Comparison of ENCODE assay signal across 8 cellular contexts in the genomic region with DNA sequence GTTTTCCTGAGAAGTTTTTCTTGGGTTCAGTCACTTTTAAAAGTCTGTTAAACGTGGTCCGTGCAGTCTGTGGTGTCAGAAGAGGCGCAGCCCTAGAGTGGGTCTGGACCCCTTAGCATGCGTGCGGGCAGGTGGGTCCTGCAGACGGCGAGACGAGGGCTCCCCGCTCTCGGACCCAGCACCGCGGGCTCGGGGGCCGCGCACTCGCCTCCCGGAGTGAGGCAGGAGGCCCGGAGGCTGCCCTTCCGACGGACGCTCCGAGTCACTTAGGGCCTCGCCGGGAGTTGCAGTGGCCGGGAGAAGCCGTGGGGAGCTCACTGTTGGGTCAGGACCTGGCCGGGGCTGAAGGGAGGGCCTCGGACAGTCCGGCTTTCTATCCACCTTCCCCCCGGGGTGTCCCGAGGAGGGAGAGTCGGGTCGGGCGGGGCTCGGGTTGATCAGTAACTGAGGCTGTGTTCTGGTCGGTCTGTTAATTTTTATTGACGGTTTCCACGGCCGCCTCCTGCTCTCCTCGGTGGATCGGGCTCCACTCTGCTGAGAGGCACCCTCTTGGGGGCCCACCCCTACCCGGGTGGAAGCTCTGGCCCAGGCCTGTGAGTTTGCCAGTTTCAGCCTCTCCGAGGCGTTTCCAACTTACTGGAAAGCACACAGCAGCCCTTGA. TPM values are rescaled to one million over a fixed set of nuclear protein-coding genes. Genes with fewer than 3 reads are reported as not detected.
DNase-seq lines count a peak whose midpoint lies in the region; ATAC-seq, FAIRE-seq and TF ChIP-seq lines count a peak whose summit lies in the region.

No MANE protein-coding gene starts in this region.

- 0% methylated on average over 3 of the region's 44 CpGs for WGBS in A549 (ENCODE audit: missing lambda C conversion rate)
- WGBS in GM12878 (ENCODE audit: insufficient coverage, insufficient replicate concordance, low lambda C conversion rate, missing lambda C conversion rate): 2% methylated on average over 39 of the region's 44 CpGs
- 1% methylated on average over 19 to 33 of the region's 44 CpGs for WGBS in lower leg skin, 2 donors
- 2% methylated on average over 9 to 28 of the region's 44 CpGs for WGBS in upper lobe of left lung, 2 donors

- BruUV-seq in GM12878 (replicated peaks; lab: Mats Ljungman, UMichigan): no TSS peak

- H3K27ac ChIP-seq in A549 (peak overlapping the region; percentile 100), HEK293 (ENCODE audit: extremely low read depth, low read depth, low read length) (peak overlapping the region; percentile 97), GM12878 (ENCODE audit: control insufficient read depth, insufficient read depth) (peak overlapping the region; percentile 90), upper lobe of left lung (peak overlapping the region; percentile 95 to 100 (median 98))

- H3K36me3 ChIP-seq in HEK293 (ENCODE audit: control insufficient read depth in 2 of 2, insufficient read depth in 1 of 2, low read length in 2 of 2) (peaks cover 0 to 55% of the 10 kb centered on the region in 2 experiments; a peak in 2 of 3 replicates), GM12878 (ENCODE audit: control insufficient read depth in 2 of 2, insufficient read depth in 2 of 2, low read length in 1 of 2) (peaks cover 13 to 34% of the 10 kb centered on the region in 2 experiments; a peak in 3 of 4 replicates), upper lobe of left lung (peaks cover under 1 to 49% (median 21%) of the 10 kb centered on the region in 4 donors)

- TF ChIP-seq EP300 in A549 (IDR thresholded peaks at IDR 0.05) (no peak), GM12878 (IDR thresholded peaks at IDR 0.05; ENCODE audit: borderline replicate concordance in 1 of 2, control insufficient read depth in 1 of 2, low read depth in 2 of 2, low read length in 2 of 2) (no peak), upper lobe of left lung (IDR thresholded peaks at IDR 0.05) (no peak)

- H3K79me2 ChIP-seq in GM12878 (ENCODE audit: control insufficient read depth, insufficient read depth, low read length): peaks cover 59% of the 10 kb centered on the region

- POLR2A ChIA-PET in A549 (lab: Yijun Ruan, JAX): interaction anchor here (1.2 kb wide), 1 partner anchor 46 kb away, joined by 6 read pairs; no protein-coding TSS in a partner anchor
- POLR2A ChIA-PET in HEK293 (lab: Yijun Ruan, JAX): interaction anchor here (1.1 to 1.5 kb wide), 3 partner anchors 11 to 118 kb away, joined by 3 to 4 read pairs (median 3); no protein-coding TSS in a partner anchor
- POLR2A ChIA-PET in GM12878 (lab: Charles Lee): interaction anchor here (0.6 kb wide), 1 partner anchor 75 kb away, joined by 4 read pairs; no protein-coding TSS in a partner anchor

- ATAC-seq in A549 (peak in 1 of 2 experiments; percentile 0; a peak in 1 of 6 replicates), GM12878 (no peak), upper lobe of left lung (ENCODE audit: low FRiP score in 2 of 2) (no peak), HG02588 (IDR thresholded peaks at IDR 0.05; ENCODE audit: unreplicated experiment) (no peak)

- H4K20me1 ChIP-seq in GM12878 (ENCODE audit: control insufficient read depth, insufficient read depth): peaks cover 36% of the 10 kb centered on the region

- peak overlapping the region; percentile 98 for H3K9ac ChIP-seq in GM12878 (ENCODE audit: control insufficient read depth, insufficient read depth, low read length)

- no peak for FAIRE-seq in A549 (lab: Jason Lieb, UNC)
- FAIRE-seq in GM12878 (lab: Jason Lieb, UNC): no peak

- DNase-seq in A549 (ENCODE audit: low read depth in 1 of 2, low spot score in 1 of 2) (no peak), GM12878 (ENCODE audit: low read depth, low spot score) (no peak), lower leg skin (ENCODE audit: low spot score in 2 of 2) (no peak), upper lobe of left lung (peak in 1 of 2 donors; percentile 88), C1 segment of cervical spinal cord (lab: John Stamatoyannopoulos, UW) (no peak)
- no peak for DNase-seq in activated CD4-positive, alpha-beta T cell treated with anti-CD3 and anti-CD28 coated beads for 1 hour

- TF ChIP-seq CTCF in A549 (IDR thresholded peaks at IDR 0.05): no peak
- no peak for TF ChIP-seq CTCF in HEK293 (tag by site-specific recombination; IDR thresholded peaks at IDR 0.05)
- no peak for TF ChIP-seq CTCF in GM12878 (IDR thresholded peaks at IDR 0.05 in 2 of 3, conservative IDR thresholded peaks at IDR 0.05 in 1 of 3; ENCODE audit: control insufficient read depth in 2 of 3, extremely low read depth in 1 of 3, insufficient read depth in 1 of 3, low read depth in 3 of 3, low read length in 3 of 3)
- TF ChIP-seq CTCF in lower leg skin (IDR thresholded peaks at IDR 0.05): no peak
- TF ChIP-seq CTCF in upper lobe of left lung (IDR thresholded peaks at IDR 0.05): no peak

- RAD21 ChIA-PET in GM12878 (lab: Charles Lee; ENCODE audit: unreplicated experiment): interaction anchor here (0.6 to 1.0 kb wide), 2 partner anchors 65 to 229 kb away, joined by 3 read pairs; no protein-coding TSS in a partner anchor

- SMC1A ChIA-PET in GM12878 (lab: Charles Lee; ENCODE audit: uncharacterized antibody, unreplicated experiment): no interaction called here

- CTCF ChIA-PET in A549 (lab: Yijun Ruan, JAX): interaction anchor here (1.0 to 1.3 kb wide), 3 partner anchors 12 to 17 kb away, joined by 3 to 5 read pairs (median 4); no protein-coding TSS in a partner anchor
- CTCF ChIA-PET in HEK293 (lab: Yijun Ruan, JAX): interaction anchor here (1.7 kb wide), 1 partner anchor 10 kb away, joined by 5 read pairs; no protein-coding TSS in a partner anchor
- CTCF ChIA-PET in GM12878 (lab: Yijun Ruan, JAX): no interaction called here

- no peak overlapping the region for H2AFZ ChIP-seq in GM12878 (ENCODE audit: control insufficient read depth, low read depth, low read length)

- TF ChIP-seq RAD21 in A549 (conservative IDR thresholded peaks at IDR 0.05 in 1 of 2, IDR thresholded peaks at IDR 0.05 in 1 of 2): no peak
- no peak for TF ChIP-seq RAD21 in GM12878 (IDR thresholded peaks at IDR 0.05; ENCODE audit: insufficient read depth, low read depth, low read length)

- intact Hi-C loops in GM12878 (cut with micrococcal nuclease; ENCODE audit: unreplicated experiment) (no loop called here), lower leg skin (cut with DNase I; ENCODE audit: low total_unique reads) (no loop called here)

- H3K4me2 ChIP-seq in A549 (peak overlapping the region; percentile 86), GM12878 (ENCODE audit: control insufficient read depth, insufficient read depth) (peak overlapping the region; percentile 85)

- H3K9me3 ChIP-seq in A549 (no peaks in the 10 kb centered on the region), HEK293 (ENCODE audit: control insufficient read depth, insufficient read depth, low read depth, low read length) (no peaks in the 10 kb centered on the region), GM12878 (replicated peaks; ENCODE audit: control insufficient read depth, insufficient read depth, low read length) (no peaks in the 10 kb centered on the region), upper lobe of left lung (no peaks in the 10 kb centered on the region)

- TF ChIP-seq POLR2A in A549 (IDR thresholded peaks at IDR 0.05; ENCODE audit: low read length) (no peak), GM12878 (IDR thresholded peaks at IDR 0.05; ENCODE audit: low read depth, low read length) (no peak; the same call in none of the 2 replicates), lower leg skin (IDR thresholded peaks at IDR 0.05) (no peak), upper lobe of left lung (IDR thresholded peaks at IDR 0.05) (no peak)

- H3K4me1 ChIP-seq in A549 (peaks cover 50% of the 10 kb centered on the region), HEK293 (ENCODE audit: control insufficient read depth, insufficient read depth, low read length) (peaks cover 25% of the 10 kb centered on the region), GM12878 (ENCODE audit: control insufficient read depth, insufficient read depth, low read length) (peaks cover 7% of the 10 kb centered on the region; the same call in 1 of the 2 replicates), upper lobe of left lung (peaks cover 60 to 71% (median 64%) of the 10 kb centered on the region in 4 donors)

- in situ Hi-C loops in GM12878 (cut with MboI): no loop called here

- peak overlapping the region; percentile 100 for H3K4me3 ChIP-seq in A549
- peak overlapping the region; percentile 87 for H3K4me3 ChIP-seq in HEK293 (ENCODE audit: low read depth, low read length)
- H3K4me3 ChIP-seq in GM12878: peak overlapping the region; percentile 92
- H3K4me3 ChIP-seq in lower leg skin (ENCODE audit: low read depth, poor library complexity, severe bottlenecking): peak overlapping the region; percentile 91
- H3K4me3 ChIP-seq in upper lobe of left lung: peak overlapping the region; percentile 82 to 98 (median 92)

- no peaks in the 10 kb centered on the region for H3K27me3 ChIP-seq in GM12878 (replicated peaks in 1 of 2; ENCODE audit: control insufficient read depth in 2 of 2, insufficient read depth in 2 of 2, low read length in 1 of 2)
- H3K27me3 ChIP-seq in upper lobe of left lung: no peaks in the 10 kb centered on the region

RNA-seq across cellular contexts. Expression of a gene that starts 1.3 kb away (rescaled TPM):
- 144 and 207 TPM in 2 replicates for polyA plus RNA-seq in A549 (2011; rRNA removed)
- polyA plus RNA-seq in A549 (2012; cell fraction: cytosol; rRNA removed): 326 and 379 TPM in 2 replicates
- polyA plus RNA-seq in A549 (2012; cell fraction: nucleus; rRNA removed): 472 and 807 TPM in 2 replicates
- polyA plus RNA-seq in A549 (2017; fragmentation: RNase III; extraction: RNeasy Plus Mini Kit Qiagen cat#74134 plus additional on column Dnase treatment): 264 to 299 TPM (median 285 TPM) in 3 replicates
- polyA minus RNA-seq in A549 (2011; rRNA and poly(A)+ RNA removed): 224 and 254 TPM in 2 replicates
- 155 and 159 TPM in 2 replicates for total RNA-seq in GM12878 (2013; cell fraction: nucleolus; rRNA removed)
- total RNA-seq in GM12878 (2014; rRNA removed): 179 and 217 TPM in 2 replicates
- 78.0 and 93.5 TPM in 2 replicates for total RNA-seq in GM12878 (2014; rRNA removed; fragmentation: Illumina TruSeq; extraction: Trizol)
- 464 and 532 TPM in 2 replicates for total RNA-seq in GM12878 (2021)
- polyA plus RNA-seq in GM12878 (2011; ENCODE audit: low read depth): 160 TPM
- 38.2 and 161 TPM in 2 replicates for polyA plus RNA-seq in GM12878 (2011; rRNA removed)
- polyA plus RNA-seq in GM12878 (2011; cell fraction: cytosol; rRNA removed): 124 and 140 TPM in 2 replicates
- 617 and 643 TPM in 2 replicates for polyA plus RNA-seq in GM12878 (2011; cell fraction: nucleus; rRNA removed)
- polyA plus RNA-seq in GM12878 (2012): 202 and 308 TPM in 2 replicates
- polyA plus RNA-seq in GM12878 (2014; fragmentation: Illumina TruSeq; extraction: Trizol): 178 and 225 TPM in 2 replicates
- polyA plus RNA-seq in GM12878 (2014; fragmentation: Nextera tagmentation; extraction: Ambion mirVana): 10 to 100 TPM; 13.1 to 31.6 TPM
- polyA plus RNA-seq in GM12878 (2014; rRNA removed): 218 and 343 TPM in 2 replicates
- polyA plus RNA-seq in GM12878 (2016; fragmentation: Nextera tagmentation; extraction: Ambion mirVana): 100 to 1,000 TPM; 285 to 330 TPM
- polyA minus RNA-seq in GM12878 (2011; rRNA and poly(A)+ RNA removed): 142 and 159 TPM in 2 replicates
- polyA minus RNA-seq in GM12878 (2011; cell fraction: cytosol; rRNA and poly(A)+ RNA removed): 158 and 187 TPM in 2 replicates
- 106 and 165 TPM in 2 replicates for polyA minus RNA-seq in GM12878 (2011; cell fraction: nucleus; rRNA and poly(A)+ RNA removed)
- 100 to 1,000 TPM; 167 to 237 (median 205) TPM for total RNA-seq in lower leg skin
- total RNA-seq in upper lobe of left lung: 100 to 1,000 TPM; 122 to 270 (median 219) TPM

RNA-seq across cellular contexts. Expression of a gene that starts 23.2 kb away (rescaled TPM):
- 2.6 and 3.2 TPM in 2 replicates for polyA plus RNA-seq in A549 (2011; rRNA removed)
- polyA plus RNA-seq in A549 (2012; cell fraction: cytosol; rRNA removed): 4.1 and 7.6 TPM in 2 replicates
- 9.8 and 12.3 TPM in 2 replicates for polyA plus RNA-seq in A549 (2012; cell fraction: nucleus; rRNA removed)
- polyA plus RNA-seq in A549 (2017; fragmentation: RNase III; extraction: RNeasy Plus Mini Kit Qiagen cat#74134 plus additional on column Dnase treatment): 3.5 to 4.2 TPM (median 3.7 TPM) in 3 replicates
- 4.2 and 6.4 TPM in 2 replicates for polyA minus RNA-seq in A549 (2011; rRNA and poly(A)+ RNA removed)
- total RNA-seq in GM12878 (2013; cell fraction: nucleolus; rRNA removed): not detected in 2 replicates
- not detected in 2 replicates for total RNA-seq in GM12878 (2014; rRNA removed)
- not detected in 2 replicates for total RNA-seq in GM12878 (2014; rRNA removed; fragmentation: Illumina TruSeq; extraction: Trizol)
- total RNA-seq in GM12878 (2021): not detected in 2 replicates
- polyA plus RNA-seq in GM12878 (2011; ENCODE audit: low read depth): not detected
- not detected in 2 replicates for polyA plus RNA-seq in GM12878 (2011; rRNA removed)
- polyA plus RNA-seq in GM12878 (2011; cell fraction: cytosol; rRNA removed): not detected in 2 replicates
- polyA plus RNA-seq in GM12878 (2011; cell fraction: nucleus; rRNA removed): not detected in 2 replicates
- polyA plus RNA-seq in GM12878 (2012): 0.08 and 0.12 TPM in 2 replicates
- polyA plus RNA-seq in GM12878 (2014; fragmentation: Illumina TruSeq; extraction: Trizol): not detected in 2 replicates
- polyA plus RNA-seq in GM12878 (2014; fragmentation: Nextera tagmentation; extraction: Ambion mirVana): not detected
- polyA plus RNA-seq in GM12878 (2014; rRNA removed): not detected in 2 replicates
- polyA plus RNA-seq in GM12878 (2016; fragmentation: Nextera tagmentation; extraction: Ambion mirVana): under 1 TPM in 1 of 2 experiments, not detected in 1; 0.07 TPM
- 0.10 TPM in 1 of 2 replicates, not detected in the other for polyA minus RNA-seq in GM12878 (2011; rRNA and poly(A)+ RNA removed)
- polyA minus RNA-seq in GM12878 (2011; cell fraction: cytosol; rRNA and poly(A)+ RNA removed): not detected in 2 replicates
- not detected in 2 replicates for polyA minus RNA-seq in GM12878 (2011; cell fraction: nucleus; rRNA and poly(A)+ RNA removed)
- not detected for total RNA-seq in lower leg skin
- total RNA-seq in upper lobe of left lung: 10 to 100 TPM in 1 of 6 donors, 1 to 10 TPM in 4, under 1 TPM in 1; 0.63 to 14.2 (median 5.6) TPM

RNA-seq across cellular contexts. Expression of a gene that starts 29.1 kb away (rescaled TPM):
- polyA plus RNA-seq in A549 (2011; rRNA removed): 0.15 and 0.31 TPM in 2 replicates
- polyA plus RNA-seq in A549 (2012; cell fraction: cytosol; rRNA removed): 0.16 and 0.26 TPM in 2 replicates
- 4.7 and 5.9 TPM in 2 replicates for polyA plus RNA-seq in A549 (2012; cell fraction: nucleus; rRNA removed)
- 0.26 to 0.55 TPM (median 0.32 TPM) in 3 replicates for polyA plus RNA-seq in A549 (2017; fragmentation: RNase III; extraction: RNeasy Plus Mini Kit Qiagen cat#74134 plus additional on column Dnase treatment)
- polyA minus RNA-seq in A549 (2011; rRNA and poly(A)+ RNA removed): not detected in 2 replicates
- not detected in 2 replicates for total RNA-seq in GM12878 (2013; cell fraction: nucleolus; rRNA removed)
- total RNA-seq in GM12878 (2014; rRNA removed): not detected in 2 replicates
- not detected in 2 replicates for total RNA-seq in GM12878 (2014; rRNA removed; fragmentation: Illumina TruSeq; extraction: Trizol)
- total RNA-seq in GM12878 (2021): not detected in 2 replicates
- polyA plus RNA-seq in GM12878 (2011; ENCODE audit: low read depth): 0.14 TPM
- not detected in 2 replicates for polyA plus RNA-seq in GM12878 (2011; rRNA removed)
- not detected in 2 replicates for polyA plus RNA-seq in GM12878 (2011; cell fraction: cytosol; rRNA removed)
- polyA plus RNA-seq in GM12878 (2011; cell fraction: nucleus; rRNA removed): 0.18 and 0.19 TPM in 2 replicates
- polyA plus RNA-seq in GM12878 (2012): 0.10 and 0.20 TPM in 2 replicates
- polyA plus RNA-seq in GM12878 (2014; fragmentation: Illumina TruSeq; extraction: Trizol): not detected in 2 replicates
- not detected for polyA plus RNA-seq in GM12878 (2014; fragmentation: Nextera tagmentation; extraction: Ambion mirVana)
- polyA plus RNA-seq in GM12878 (2014; rRNA removed): 0.27 TPM in 1 of 2 replicates, not detected in the other
- polyA plus RNA-seq in GM12878 (2016; fragmentation: Nextera tagmentation; extraction: Ambion mirVana): not detected
- polyA minus RNA-seq in GM12878 (2011; rRNA and poly(A)+ RNA removed): not detected in 2 replicates
- polyA minus RNA-seq in GM12878 (2011; cell fraction: cytosol; rRNA and poly(A)+ RNA removed): not detected in 2 replicates
- not detected in 2 replicates for polyA minus RNA-seq in GM12878 (2011; cell fraction: nucleus; rRNA and poly(A)+ RNA removed)
- under 1 TPM in 2 of 4 donors, not detected in 2; 0.37 to 0.76 TPM for total RNA-seq in lower leg skin
- 10 to 100 TPM in 1 of 6 donors, 1 to 10 TPM in 5; 2.0 to 13.6 (median 5.3) TPM for total RNA-seq in upper lobe of left lung

RNA-seq across cellular contexts. Expression of a gene that starts 42.3 kb away (rescaled TPM):
- polyA plus RNA-seq in A549 (2011; rRNA removed) (0.21 and 0.36 TPM in 2 replicates), A549 (2017; fragmentation: RNase III; extraction: RNeasy Plus Mini Kit Qiagen cat#74134 plus additional on column Dnase treatment) (0.18 to 0.39 TPM (median 0.24 TPM) in 3 replicates), GM12878 (2011; rRNA removed) (0.08 TPM in 1 of 2 replicates, not detected in the other), GM12878 (2014; fragmentation: Illumina TruSeq; extraction: Trizol) (not detected in 2 replicates), GM12878 (2014; fragmentation: Nextera tagmentation; extraction: Ambion mirVana) (not detected), GM12878 (2014; rRNA removed) (not detected in 2 replicates), GM12878 (2016; fragmentation: Nextera tagmentation; extraction: Ambion mirVana) (not detected)
- 0.53 and 0.69 TPM in 2 replicates for polyA plus RNA-seq in A549 (2012; cell fraction: cytosol; rRNA removed)
- 0.34 and 0.65 TPM in 2 replicates for polyA plus RNA-seq in A549 (2012; cell fraction: nucleus; rRNA removed)
- 0.44 TPM in 1 of 2 replicates, not detected in the other for polyA minus RNA-seq in A549 (2011; rRNA and poly(A)+ RNA removed)
- not detected in 2 replicates for total RNA-seq in GM12878 (2013; cell fraction: nucleolus; rRNA removed)
- total RNA-seq in GM12878 (2014; rRNA removed) (not detected in 2 replicates), GM12878 (2014; rRNA removed; fragmentation: Illumina TruSeq; extraction: Trizol) (not detected in 2 replicates), GM12878 (2021) (not detected in 2 replicates), lower leg skin (under 1 TPM in 1 of 4 donors, not detected in 3; 0.86 TPM), upper lobe of left lung (1 to 10 TPM in 2 of 6 donors, not detected in 4; 1.1 to 9.4 TPM)
- polyA plus RNA-seq in GM12878 (2011; ENCODE audit: low read depth): not detected
- 0.10 TPM in 1 of 2 replicates, not detected in the other for polyA plus RNA-seq in GM12878 (2011; cell fraction: cytosol; rRNA removed)
- polyA plus RNA-seq in GM12878 (2011; cell fraction: nucleus; rRNA removed): not detected in 2 replicates
- polyA plus RNA-seq in GM12878 (2012): not detected in 2 replicates
- polyA minus RNA-seq in GM12878 (2011; rRNA and poly(A)+ RNA removed): not detected in 2 replicates
- polyA minus RNA-seq in GM12878 (2011; cell fraction: cytosol; rRNA and poly(A)+ RNA removed): not detected in 2 replicates
- polyA minus RNA-seq in GM12878 (2011; cell fraction: nucleus; rRNA and poly(A)+ RNA removed): not detected in 2 replicates

RNA-seq across cellular contexts. Expression of a gene that starts 47.6 kb away (rescaled TPM):
- polyA plus RNA-seq in A549 (2011; rRNA removed) (38.3 and 46.5 TPM in 2 replicates), A549 (2017; fragmentation: RNase III; extraction: RNeasy Plus Mini Kit Qiagen cat#74134 plus additional on column Dnase treatment) (56.9 to 62.7 TPM (median 61.4 TPM) in 3 replicates), GM12878 (2011; rRNA removed) (not detected in 2 replicates), GM12878 (2014; fragmentation: Illumina TruSeq; extraction: Trizol) (not detected in 2 replicates), GM12878 (2014; fragmentation: Nextera tagmentation; extraction: Ambion mirVana) (not detected), GM12878 (2014; rRNA removed) (0.03 TPM in 1 of 2 replicates, not detected in the other), GM12878 (2016; fragmentation: Nextera tagmentation; extraction: Ambion mirVana) (not detected)
- polyA plus RNA-seq in A549 (2012; cell fraction: cytosol; rRNA removed): 44.9 and 58.4 TPM in 2 replicates
- 75.9 and 95.3 TPM in 2 replicates for polyA plus RNA-seq in A549 (2012; cell fraction: nucleus; rRNA removed)
- 43.2 and 57.3 TPM in 2 replicates for polyA minus RNA-seq in A549 (2011; rRNA and poly(A)+ RNA removed)
- not detected in 2 replicates for total RNA-seq in GM12878 (2013; cell fraction: nucleolus; rRNA removed)
- total RNA-seq in GM12878 (2014; rRNA removed) (not detected in 2 replicates), GM12878 (2014; rRNA removed; fragmentation: Illumina TruSeq; extraction: Trizol) (not detected in 2 replicates), GM12878 (2021) (0.05 TPM in 1 of 2 replicates, not detected in the other), lower leg skin (1 to 10 TPM in 2 of 4 donors, under 1 TPM in 2; 0.08 to 2.8 (median 0.92) TPM), upper lobe of left lung (10 to 100 TPM; 22.5 to 51.5 (median 37.5) TPM)
- polyA plus RNA-seq in GM12878 (2011; ENCODE audit: low read depth): not detected
- 0.01 and 0.03 TPM in 2 replicates for polyA plus RNA-seq in GM12878 (2011; cell fraction: cytosol; rRNA removed)
- not detected in 2 replicates for polyA plus RNA-seq in GM12878 (2011; cell fraction: nucleus; rRNA removed)
- polyA plus RNA-seq in GM12878 (2012): 0.05 and 0.13 TPM in 2 replicates
- polyA minus RNA-seq in GM12878 (2011; rRNA and poly(A)+ RNA removed): not detected in 2 replicates
- polyA minus RNA-seq in GM12878 (2011; cell fraction: cytosol; rRNA and poly(A)+ RNA removed): 0.31 and 0.80 TPM in 2 replicates
- polyA minus RNA-seq in GM12878 (2011; cell fraction: nucleus; rRNA and poly(A)+ RNA removed): 0.19 TPM in 1 of 2 replicates, not detected in the other
